Comparison of ENCODE assay signal across 16 cellular contexts in the genomic region with DNA sequence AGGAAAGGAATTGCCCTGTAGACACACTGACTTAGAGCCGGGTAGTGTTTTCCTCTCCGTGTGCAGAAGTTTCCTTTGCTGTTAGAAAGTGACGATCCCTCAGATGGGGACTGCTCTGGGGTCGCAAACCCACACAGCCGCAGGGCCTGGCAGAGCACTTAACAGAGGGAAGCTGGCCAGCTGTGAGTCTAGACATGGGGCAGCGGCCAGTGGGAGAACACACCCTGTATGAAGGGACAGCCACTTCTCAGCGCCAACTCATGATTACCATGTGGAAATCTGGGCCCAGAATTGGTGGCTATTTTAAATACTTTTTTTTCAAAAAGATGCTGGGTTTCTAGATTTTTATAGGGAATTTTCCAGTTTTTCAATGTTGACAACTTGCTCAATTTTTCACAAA. TPM values are rescaled to one million over a fixed set of nuclear protein-coding genes. Genes with fewer than 3 reads are reported as not detected.
DNase-seq lines count a peak whose midpoint lies in the region; ATAC-seq and TF ChIP-seq lines count a peak whose summit lies in the region.
"Had no signal": no experiment of that assay in that cellular context is flagged by ENCODE, and none has a peak within 500 bp of the region (broad histone marks: within the 10 kb centered on the region; RNA-seq: fewer than 3 reads in every experiment).

No MANE protein-coding gene starts in this region.

- no peak for TF ChIP-seq CTCF in heart right ventricle (IDR thresholded peaks at IDR 0.05)
- TF ChIP-seq CTCF in psoas muscle (IDR thresholded peaks at IDR 0.05) = no peak

- H3K9me3 ChIP-seq in heart right ventricle (no peaks in the 10 kb centered on the region), psoas muscle (no peaks in the 10 kb centered on the region)
- H3K9me3 ChIP-seq: transverse colon had no signal

- H3K27ac ChIP-seq in heart right ventricle = peak overlapping the region in 9 of 10 donors; percentile 17 to 71 (median 54)
- H3K27ac ChIP-seq in psoas muscle = peak overlapping the region; percentile 71
- H3K27ac ChIP-seq: transverse colon had no signal

- H3K4me3 ChIP-seq in heart right ventricle (no peak overlapping the region), psoas muscle (no peak overlapping the region)
- H3K4me3 ChIP-seq: transverse colon had no signal

- DNase-seq in Right ventricle myocardium inferior (ENCODE audit: missing footprints) = no peak
- DNase-seq in cardiac septum (ENCODE audit: low spot score) = no peak
- DNase-seq in heart right ventricle = peak; percentile 20 to 25
- no peak for DNase-seq in psoas muscle
- no peak for DNase-seq in stimulated activated CD8-positive, alpha-beta memory T cell treated with anti-CD3 and anti-CD28 coated beads, Interleukin-4, amount 100 ng/mL, for 48 hours
- DNase-seq in NAMALWA (ENCODE audit: low spot score) = no peak
- DNase-seq in HT-29 (ENCODE audit: low spot score) = no peak
- DNase-seq: activated CD4-positive, alpha-beta T cell treated with anti-CD3 and anti-CD28 coated beads, Interleukin-2, amount 50 U/mL, for 1 hour; CD8-positive, alpha-beta T cell; cortex of kidney; erythroblast; naive thymus-derived CD8-positive, alpha-beta T cell; NCI-H510A; transverse colon had no signal

- 28 to 47% methylated on average over 7 of the region's 7 CpGs for WGBS in heart right ventricle, 2 donors
- WGBS in psoas muscle, 3 donors = 23 to 56% (median 30%) methylated on average over 7 of the region's 7 CpGs

- H3K27me3 ChIP-seq in heart right ventricle (no peaks in the 10 kb centered on the region), psoas muscle (ENCODE audit: insufficient read depth in 3 of 3, low read length in 2 of 3) (no peaks in the 10 kb centered on the region)
- H3K27me3 ChIP-seq: transverse colon had no signal

- H3K36me3 ChIP-seq in heart right ventricle = peaks cover 0 to 85% (median 25%) of the 10 kb centered on the region in 9 donors
- peaks cover 3 to 66% of the 10 kb centered on the region in 2 donors for H3K36me3 ChIP-seq in psoas muscle (ENCODE audit: insufficient read depth in 1 of 2, low read depth in 1 of 2)

- peaks cover 2 to 31% (median 23%) of the 10 kb centered on the region in 9 donors for H3K4me1 ChIP-seq in heart right ventricle
- H3K4me1 ChIP-seq in psoas muscle = peaks cover 32% of the 10 kb centered on the region

- intact Hi-C loops in Right ventricle myocardium inferior (cut with DNase I) = loop anchor here (2.0 to 10.0 kb wide), 3 partner anchors 59 to 517 kb away; no protein-coding TSS in a partner anchor
- intact Hi-C loops in cardiac septum (cut with DNase I) = no loop called here
- intact Hi-C loops in heart right ventricle (cut with DNase I) = loop anchor here in 4 of 10 donors (5.0 to 10.0 kb wide), 5 partner anchors 35 to 317 kb away; no protein-coding TSS in a partner anchor
- intact Hi-C loops in psoas muscle (cut with DNase I) = no loop called here

- ATAC-seq in Right ventricle myocardium inferior (peak; percentile 81), heart right ventricle (peak; percentile 30 to 90 (median 75)), psoas muscle (peak; percentile 64 to 89 (median 81)), HG03520 (IDR thresholded peaks at IDR 0.05; ENCODE audit: unreplicated experiment) (no peak)
- ATAC-seq: activated T-helper 17 cell treated with anti-CD3 and anti-CD28 coated beads, Interleukin-2, amount 50 U/mL, for 72 hours; CD8-positive, alpha-beta T cell; naive thymus-derived CD8-positive, alpha-beta T cell had no signal

RNA-seq across cellular contexts. Expression of gene SLC9A8, which starts 39.4 kb away (rescaled TPM):
- total RNA-seq in Right ventricle myocardium inferior = 4.7 TPM
- 7.2 TPM for total RNA-seq in cardiac septum
- total RNA-seq in heart right ventricle = 1 to 10 TPM; 5.5 to 8.7 (median 6.9) TPM
- 1 to 10 TPM; 3.3 to 7.4 TPM for polyA plus RNA-seq in heart right ventricle
- total RNA-seq in psoas muscle = 10 to 100 TPM in 3 of 4 donors, 1 to 10 TPM in 1; 8.2 to 19.4 (median 11.2) TPM
- 10 to 100 TPM in 1 of 3 donors, 1 to 10 TPM in 2; 6.1 to 11.4 (median 6.3) TPM for polyA plus RNA-seq in psoas muscle
- total RNA-seq in HT-29 (2014; rRNA removed; shearing (Covaris generic)) = 27.4 and 39.9 TPM in 2 replicates

Comparison
In these comparisons a context has a peak if more than half of its experiments do, and no peak if none do; other contexts are left out.
1. DNase-seq: peak in heart right ventricle (2 of 2); none in Right ventricle myocardium inferior (single experiment), cardiac septum (single experiment), psoas muscle (0 of 2), stimulated activated CD8-positive, alpha-beta memory T cell treated with anti-CD3 and anti-CD28 coated beads, Interleukin-4, amount 100 ng/mL, for 48 hours (single experiment), NAMALWA (single experiment) and HT-29 (single experiment).